18 cellular contexts compared by ENCODE assay signal in the genomic region with DNA sequence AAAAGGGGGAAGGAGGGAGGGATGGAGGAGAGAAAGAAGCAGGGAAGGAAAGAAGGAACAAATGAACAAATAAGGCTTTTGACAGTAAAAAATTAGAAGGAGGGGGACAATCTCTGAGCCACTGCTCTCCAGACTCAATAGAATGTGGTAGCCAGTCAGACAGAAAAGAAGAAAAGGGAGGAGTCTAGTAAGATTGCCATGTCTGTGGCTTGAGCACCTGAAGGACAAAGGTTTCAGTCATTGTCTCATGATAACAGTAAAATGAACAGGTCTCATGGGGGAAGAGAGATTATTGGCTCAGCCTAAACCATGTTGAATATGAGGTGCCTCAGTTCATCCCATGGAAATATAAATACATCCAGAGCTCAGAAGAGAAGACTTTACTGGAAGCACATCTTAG. TPM values are rescaled to one million over a fixed set of nuclear protein-coding genes. Genes with fewer than 3 reads are reported as not detected.
DNase-seq lines count a peak whose midpoint lies in the region; ATAC-seq, FAIRE-seq and TF ChIP-seq lines count a peak whose summit lies in the region.
"Had no signal": no experiment of that assay in that cellular context is flagged by ENCODE, and none has a peak within 500 bp of the region (broad histone marks: within the 10 kb centered on the region; RNA-seq: fewer than 3 reads in every experiment).

No MANE protein-coding gene starts in this region.

- TF ChIP-seq CTCF in breast epithelium (IDR thresholded peaks at IDR 0.05): no peak

- no peaks in the 10 kb centered on the region for H3K27me3 ChIP-seq in breast epithelium

- no peaks in the 10 kb centered on the region for H3K4me1 ChIP-seq in breast epithelium

- no peaks in the 10 kb centered on the region for H3K9me3 ChIP-seq in breast epithelium
- H3K9me3 ChIP-seq: psoas muscle had no signal

- no peak overlapping the region for H3K27ac ChIP-seq in breast epithelium
- H3K27ac ChIP-seq: psoas muscle had no signal

- H3K36me3 ChIP-seq in breast epithelium: no peaks in the 10 kb centered on the region

- intact Hi-C loops in breast epithelium (cut with DNase I; ENCODE audit: low total_unique reads): no loop called here

- no peak for TF ChIP-seq POLR2A in breast epithelium (IDR thresholded peaks at IDR 0.05)

- peak; percentile 60 for FAIRE-seq in GM18507 (lab: Jason Lieb, UNC)
- FAIRE-seq: G401.6 had no signal

- no peak overlapping the region for H3K4me3 ChIP-seq in breast epithelium
- H3K4me3 ChIP-seq: psoas muscle had no signal

- ATAC-seq in GM19452 (IDR thresholded peaks at IDR 0.05; ENCODE audit: unreplicated experiment): peak; percentile 47
- ATAC-seq in HG02759 (IDR thresholded peaks at IDR 0.05; ENCODE audit: unreplicated experiment): peak; percentile 67
- ATAC-seq in HG03354 (IDR thresholded peaks at IDR 0.05; ENCODE audit: poor library complexity, severe bottlenecking, unreplicated experiment): peak; percentile 70
- ATAC-seq: psoas muscle had no signal

- DNase-seq in GM18507 (ENCODE audit: extremely low spot score, insufficient read length, low read depth) (no peak), breast epithelium (ENCODE audit: low spot score in 2 of 2) (no peak), GOT3 (lab: John Stamatoyannopoulos, UW) (no peak), islet precursor cell (no peak), NCI-H1048 (lab: John Stamatoyannopoulos, UW) (no peak)
- DNase-seq: activated CD4-positive, alpha-beta T cell treated with anti-CD3 and anti-CD28 coated beads for 48 hours; activated T-cell treated with anti-CD3 and anti-CD28 coated beads, Interleukin-2, amount 50 U/mL, for 48 hours; caudate nucleus; COR-L47; effector memory CD4-positive, alpha-beta T cell; naive B cell; psoas muscle; SIG-M5; T-helper 9 cell had no signal

RNA-seq across cellular contexts. Expression of a gene that starts 14.0 kb away (rescaled TPM):
- total RNA-seq in breast epithelium: 10 to 100 TPM; 22.9 to 38.5 (median 26.9) TPM
